18 cellular contexts compared by ENCODE assay signal in the genomic region with DNA sequence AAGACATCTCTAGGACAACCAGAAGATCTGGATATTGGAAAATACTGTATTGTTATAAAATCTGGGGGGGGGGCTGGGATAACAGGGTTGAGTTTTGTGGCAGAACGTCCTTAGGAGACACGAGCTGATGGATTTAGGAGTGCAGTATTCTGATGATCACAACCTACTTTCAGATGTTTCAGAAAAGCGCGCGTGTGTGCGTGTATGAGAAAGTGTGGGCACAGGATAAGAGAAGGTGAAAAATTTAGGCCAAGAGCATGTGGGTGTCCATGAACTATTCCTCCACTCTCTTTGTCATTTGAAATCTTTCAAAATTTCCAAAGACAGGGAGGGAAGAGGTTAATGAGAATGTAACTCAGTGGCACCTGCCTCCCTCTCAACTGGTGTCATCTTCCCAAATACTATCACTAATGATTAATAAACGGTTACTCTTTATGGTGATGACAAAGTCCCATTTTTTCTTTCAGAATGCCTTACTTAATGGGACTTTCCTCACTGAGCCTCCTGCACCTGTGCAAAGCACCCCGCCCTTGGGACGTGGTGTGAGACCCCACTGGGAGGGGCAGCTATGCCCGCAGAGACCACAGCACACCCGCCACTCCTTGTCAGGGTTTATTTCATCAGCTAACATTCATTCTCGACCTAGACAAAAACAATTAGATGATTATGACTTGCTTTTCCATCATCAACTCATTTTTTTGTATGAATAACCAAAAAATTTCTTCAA.
"Had no signal": no experiment of that assay in that cellular context is flagged by ENCODE, and none has a peak within 500 bp of the region (broad histone marks: within the 10 kb centered on the region; RNA-seq: fewer than 3 reads in every experiment).

No MANE protein-coding gene starts in this region.

- H3K27me3 ChIP-seq: ascending aorta, brain microvascular endothelial cell, esophagus muscularis mucosa, upper lobe of right lung had no signal

- H3K4me3 ChIP-seq: ascending aorta, esophagus muscularis mucosa, left ventricle myocardium inferior, upper lobe of right lung had no signal

- ATAC-seq: activated naive CD4-positive, alpha-beta T cell treated with anti-CD3 and anti-CD28 coated beads, Interleukin-2, amount 50 U/mL, for 72 hours; upper lobe of right lung had no signal

- H3K4me1 ChIP-seq: upper lobe of right lung had no signal

- FAIRE-seq: frontal cortex had no signal

- H3K9me3 ChIP-seq: ascending aorta, esophagus muscularis mucosa, upper lobe of right lung had no signal

- DNase-seq: activated CD4-positive, alpha-beta T cell treated with anti-CD3 and anti-CD28 coated beads for 1 hour; activated CD4-positive, alpha-beta T cell treated with anti-CD3 and anti-CD28 coated beads, Interleukin-2, amount 50 U/mL, for 1 hour; activated T-cell treated with anti-CD3 and anti-CD28 coated beads for 4 hours; brain microvascular endothelial cell; central memory CD4-positive, alpha-beta T cell; effector memory CD4-positive, alpha-beta T cell; hippocampal formation; left ventricle myocardium inferior; stimulated activated CD4-positive, alpha-beta T cell treated with anti-CD3 and anti-CD28 coated beads, Interleukin-4, amount 100 ng/mL, for 24 hours; stimulated activated naive CD4-positive, alpha-beta T cell treated with Interleukin-2 at 50 U/mL for 16 hours; T-helper 9 cell; upper lobe of right lung had no signal

- H3K27ac ChIP-seq: ascending aorta, brain microvascular endothelial cell, esophagus muscularis mucosa, left ventricle myocardium inferior, upper lobe of right lung had no signal

- H3K36me3 ChIP-seq: ascending aorta, brain microvascular endothelial cell, upper lobe of right lung had no signal

- H3K4me1 Mint-ChIP-seq: nephron had no signal

- H3K9me3 Mint-ChIP-seq: activated naive CD4-positive, alpha-beta T cell treated with anti-CD3 and anti-CD28 coated beads, Interleukin-2, amount 50 U/mL, for 72 hours; mesothelial cell of epicardium; nephron had no signal

- H3K4me3 Mint-ChIP-seq: mesothelial cell of epicardium, nephron had no signal

- H3K27ac Mint-ChIP-seq: activated naive CD4-positive, alpha-beta T cell treated with anti-CD3 and anti-CD28 coated beads, Interleukin-2, amount 50 U/mL, for 72 hours; mesothelial cell of epicardium; nephron had no signal

- H3K36me3 Mint-ChIP-seq: activated naive CD4-positive, alpha-beta T cell treated with anti-CD3 and anti-CD28 coated beads, Interleukin-2, amount 50 U/mL, for 72 hours had no signal
